8 cellular contexts compared by ENCODE assay signal in genomic region chr13:44917589-44918322, GRCh38.
A peak's percentile ranks its signal among the peaks of the same experiment; 100 is the strongest.
DNase-seq lines count a peak whose midpoint lies in the region; ATAC-seq and TF ChIP-seq lines count a peak whose summit lies in the region.

No MANE protein-coding gene starts in this region.

- POLR2A ChIA-PET in IMR-90 (lab: Charles Lee; ENCODE audit: unreplicated experiment), result interaction anchor here (0.6 to 1.7 kb wide), 3 partner anchors 11 to 333 kb away, joined by 4 to 7 read pairs (median 6); no protein-coding TSS in a partner anchor
- POLR2A ChIA-PET in PC-3 (lab: Charles Lee; ENCODE audit: unreplicated experiment), result no interaction called here

- H3K4me1 ChIP-seq in IMR-90 (ENCODE audit: control insufficient read depth, insufficient read depth, low read length) (peaks cover 10% of the 10 kb centered on the region), PC-3 (ENCODE audit: insufficient read depth, low read length) (peaks cover 28% of the 10 kb centered on the region), mucosa of rectum (ENCODE audit: control insufficient read depth in 2 of 2, insufficient read depth in 2 of 2, low read length in 2 of 2) (peaks cover 11 to 16% of the 10 kb centered on the region in 2 donors)

- peak overlapping the region; percentile 74 for H3K18ac ChIP-seq in IMR-90 (ENCODE audit: low read depth, low read length)

- H3K79me1 ChIP-seq in IMR-90 (ENCODE audit: low read depth in 1 of 2, low read length in 2 of 2), result no peaks in the 10 kb centered on the region

- no peaks in the 10 kb centered on the region for H3K36me3 Mint-ChIP-seq in activated T-cell treated with anti-CD3 and anti-CD28 coated beads, Interleukin-2, amount 50 U/mL, for 24 hours (ENCODE audit: low read depth)

- H3K4me3 Mint-ChIP-seq in activated T-cell treated with anti-CD3 and anti-CD28 coated beads, Interleukin-2, amount 50 U/mL, for 24 hours, result no peak overlapping the region

- H2BK5ac ChIP-seq in IMR-90 (ENCODE audit: low read depth, low read length, poor library complexity, severe bottlenecking), result peak overlapping the region; percentile 94

- peak overlapping the region; percentile 44; the same call in 1 of the 2 replicates for H2AK5ac ChIP-seq in IMR-90 (ENCODE audit: low read depth, low read length)

- peak overlapping the region; percentile 73 for H4K5ac ChIP-seq in IMR-90 (ENCODE audit: low read depth, low read length)

- H3K27me3 ChIP-seq in IMR-90 (ENCODE audit: control insufficient read depth, insufficient read depth, low read length), result no peaks in the 10 kb centered on the region
- no peaks in the 10 kb centered on the region for H3K27me3 ChIP-seq in PC-3 (ENCODE audit: low read length)
- H3K27me3 ChIP-seq in mucosa of rectum (ENCODE audit: control insufficient read depth in 2 of 2, insufficient read depth in 2 of 2, low read length in 2 of 2), result no peaks in the 10 kb centered on the region

- H3K4me2 ChIP-seq in IMR-90 (ENCODE audit: low read depth, low read length) (peak overlapping the region; percentile 64), PC-3 (ENCODE audit: low read length) (peak overlapping the region; percentile 85)

- H3K9me3 ChIP-seq in IMR-90 (ENCODE audit: control insufficient read depth, insufficient read depth, low read length) (no peaks in the 10 kb centered on the region), PC-3 (ENCODE audit: low read length) (no peaks in the 10 kb centered on the region), mucosa of rectum (ENCODE audit: control insufficient read depth in 2 of 2, low read length in 2 of 2) (no peaks in the 10 kb centered on the region)

- TF ChIP-seq POLR2A in IMR-90 (IDR thresholded peaks at IDR 0.05; ENCODE audit: low read depth, low read length), result no peak

- peak overlapping the region; percentile 86 for H2AK9ac ChIP-seq in IMR-90 (replicated peaks; ENCODE audit: low read depth, low read length, poor library complexity)

- peaks cover 12% of the 10 kb centered on the region; the same call in 1 of the 2 replicates for H3K9me1 ChIP-seq in IMR-90 (ENCODE audit: insufficient read depth, low read length)

- BruUV-seq in IMR-90 (replicated peaks; lab: Mats Ljungman, UMichigan), result no TSS peak
- BruUV-seq in PC-3 (replicated peaks; lab: Mats Ljungman, UMichigan), result TSS peak; percentile 97

- peaks cover 10% of the 10 kb centered on the region for H3K4me1 Mint-ChIP-seq in activated T-cell treated with anti-CD3 and anti-CD28 coated beads, Interleukin-2, amount 50 U/mL, for 24 hours (ENCODE audit: low read depth)

- H3K14ac ChIP-seq in IMR-90 (replicated peaks; ENCODE audit: low read depth, low read length), result peak overlapping the region; percentile 99

- in situ Hi-C loops in IMR-90 (cut with MboI; ENCODE audit: low sequenced_read_pairs), result no loop called here

- WGBS in IMR-90 (ENCODE audit: extremely low coverage in 2 of 2, insufficient read length in 1 of 2), 2 experiments, result 0% methylated on average over 21 of the region's 41 CpGs; no CpG with 5 or more reads in 1 of the 2 experiments

- H4K20me1 ChIP-seq in IMR-90 (ENCODE audit: insufficient read depth, low read length), result 0 out of 2 replicates have a peak, but pooled peaks cover 3% of the 10 kb centered on the region
- H4K20me1 ChIP-seq in PC-3 (ENCODE audit: low read length), result no peaks in the 10 kb centered on the region

- H2BK20ac ChIP-seq in IMR-90 (ENCODE audit: low read depth, low read length), result peak overlapping the region; percentile 88

- H4K8ac ChIP-seq in IMR-90 (ENCODE audit: low read depth in 2 of 2, low read length in 2 of 2), result peak overlapping the region; percentile 54 to 97

- peak overlapping the region; percentile 96 for H2BK120ac ChIP-seq in IMR-90 (ENCODE audit: low read depth, low read length)

- H3K4me3 ChIP-seq in IMR-90 (ENCODE audit: insufficient read depth, low read depth, low read length) (peak overlapping the region; percentile 52), PC-3 (ENCODE audit: low read length) (peak overlapping the region; percentile 71), mucosa of rectum (ENCODE audit: low read length in 2 of 2) (peak overlapping the region; percentile 77 to 90)

- peak overlapping the region; percentile 94 for H3K23ac ChIP-seq in IMR-90 (ENCODE audit: low read depth, low read length)

- DNase-seq in DMS114 treated with DMSO at 0.1 percent for 48 hours (lab: John Stamatoyannopoulos, UW; ENCODE audit: unreplicated experiment) (peak; percentile 92), IMR-90 (peak; percentile 97), PC-3 (peak; percentile 92)
- peak; percentile 99 for DNase-seq in activated T-cell treated with anti-CD3 and anti-CD28 coated beads, Interleukin-2, amount 50 U/mL, for 24 hours
- DNase-seq in stimulated activated CD8-positive, alpha-beta memory T cell treated with anti-CD3 and anti-CD28 coated beads, Interleukin-4, amount 100 ng/mL, for 24 hours (ENCODE audit: low read depth), result peak; percentile 90

- peak overlapping the region; percentile 90; the same call in 2 of the 3 replicates for H2BK15ac ChIP-seq in IMR-90 (ENCODE audit: low read depth, low read length)

- dilution Hi-C loops in IMR-90 (cut with HindIII; ENCODE audit: low sequenced_read_pairs, unreplicated experiment), result no loop called here

- H3K27me3 Mint-ChIP-seq in activated T-cell treated with anti-CD3 and anti-CD28 coated beads, Interleukin-2, amount 50 U/mL, for 24 hours, result no peaks in the 10 kb centered on the region

- no peaks in the 10 kb centered on the region for H3K79me2 ChIP-seq in PC-3 (ENCODE audit: low read length)

- H2AFZ ChIP-seq in IMR-90 (replicated peaks; ENCODE audit: low read length, poor library complexity), result peak overlapping the region; percentile 96
- peak overlapping the region; percentile 83 for H2AFZ ChIP-seq in PC-3 (ENCODE audit: low read length)

- peak overlapping the region; percentile 99 for H3K56ac ChIP-seq in IMR-90 (ENCODE audit: extremely low read depth, insufficient read depth, low read length)

- CTCF ChIA-PET in IMR-90 (lab: Yijun Ruan, JAX), result interaction anchor here (1.0 to 1.3 kb wide), 4 partner anchors 9 to 26 kb away, joined by 3 to 6 read pairs (median 4); no protein-coding TSS in a partner anchor
- CTCF ChIA-PET in PC-3 (lab: Charles Lee), result interaction anchor here (0.8 to 1.4 kb wide), 3 partner anchors 13 to 446 kb away, joined by 3 to 4 read pairs (median 4); no protein-coding TSS in a partner anchor

- no peaks in the 10 kb centered on the region for H3K9me2 ChIP-seq in PC-3 (replicated peaks; ENCODE audit: low read length)

- H3K36me3 ChIP-seq in IMR-90 (ENCODE audit: control insufficient read depth, insufficient read depth, low read length) (no peaks in the 10 kb centered on the region), PC-3 (ENCODE audit: low read depth, low read length) (no peaks in the 10 kb centered on the region), mucosa of rectum (ENCODE audit: control insufficient read depth in 2 of 2, insufficient read depth in 2 of 2, low read length in 2 of 2) (no peaks in the 10 kb centered on the region)

- peak; percentile 65 for TF ChIP-seq RAD21 in IMR-90 (IDR thresholded peaks at IDR 0.05; ENCODE audit: low read length)

- peak overlapping the region; percentile 97 for H3K4ac ChIP-seq in IMR-90 (ENCODE audit: low read depth, low read length)

- peak overlapping the region; percentile 96 for H4K91ac ChIP-seq in IMR-90 (ENCODE audit: insufficient read depth, low read depth, low read length)

- H3K27ac ChIP-seq in IMR-90 (ENCODE audit: insufficient read depth, low read length) (peak overlapping the region; percentile 89), PC-3 (ENCODE audit: low read length) (peak overlapping the region; percentile 94), mucosa of rectum (ENCODE audit: low read depth in 2 of 2, low read length in 2 of 2) (peak overlapping the region; percentile 95 to 97)

- H3K9ac ChIP-seq in IMR-90 (ENCODE audit: low read depth, low read length) (peak overlapping the region; percentile 73), PC-3 (ENCODE audit: low read length) (peak overlapping the region; percentile 84), mucosa of rectum (ENCODE audit: low read depth in 1 of 2, low read length in 2 of 2) (peak overlapping the region; percentile 86 to 88)

- no peaks in the 10 kb centered on the region for H3F3A ChIP-seq in PC-3 (ENCODE audit: low read length, unreplicated experiment)

- no peaks in the 10 kb centered on the region for H3K9me3 Mint-ChIP-seq in activated T-cell treated with anti-CD3 and anti-CD28 coated beads, Interleukin-2, amount 50 U/mL, for 24 hours

- ATAC-seq in GM21529 (IDR thresholded peaks at IDR 0.05; ENCODE audit: unreplicated experiment), result peak; percentile 74
- ATAC-seq in IMR-90 (ENCODE audit: low read depth), result peak; percentile 79
- ATAC-seq in PC-3, result peak; percentile 52
- ATAC-seq in esophagus mucosa, result peak; percentile 88

- intact Hi-C loops in IMR-90 (cut with micrococcal nuclease), result loop anchor here (1.0 to 5.0 kb wide), 2 partner anchors 100 to 340 kb away; no protein-coding TSS in a partner anchor
- intact Hi-C loops in PC-3 (cut with micrococcal nuclease), result loop anchor here (1.0 to 5.0 kb wide), 5 partner anchors 15 to 434 kb away; no protein-coding TSS in a partner anchor

- H3K27ac Mint-ChIP-seq in activated T-cell treated with anti-CD3 and anti-CD28 coated beads, Interleukin-2, amount 50 U/mL, for 24 hours, result no peak overlapping the region

- peak; percentile 48 for TF ChIP-seq CTCF in IMR-90 (conservative IDR thresholded peaks at IDR 0.05; ENCODE audit: low read depth, low read length)
- no peak for TF ChIP-seq CTCF in PC-3 (conservative IDR thresholded peaks at IDR 0.05; ENCODE audit: low read depth, low read length)

TF ChIP-seq in IMR-90, 13 proteins besides CTCF, POLR2A, EP300 and RAD21 (continues in another document):
- TF ChIP-seq BHLHE40 (IDR thresholded peaks at IDR 0.05; ENCODE audit: low read depth, low read length) (peak; percentile 84), MAFK (IDR thresholded peaks at IDR 0.05; ENCODE audit: low read depth, low read length) (no peak), ELK1 (IDR thresholded peaks at IDR 0.05; ENCODE audit: borderline replicate concordance, low read depth, low read length) (no peak), NFE2L2 (IDR thresholded peaks at IDR 0.05; ENCODE audit: low read depth, low read length) (0 out of 2 replicates have a peak, but pooled peaks have one; percentile 10)

Comparison
In these comparisons a context has a peak if more than half of its experiments do, and no peak if none do; other contexts are left out.
1. Peak in every context shown above with its lines: DNase-seq, ATAC-seq, H3K4me3 ChIP-seq and H3K27ac ChIP-seq.